In the genomic region with DNA sequence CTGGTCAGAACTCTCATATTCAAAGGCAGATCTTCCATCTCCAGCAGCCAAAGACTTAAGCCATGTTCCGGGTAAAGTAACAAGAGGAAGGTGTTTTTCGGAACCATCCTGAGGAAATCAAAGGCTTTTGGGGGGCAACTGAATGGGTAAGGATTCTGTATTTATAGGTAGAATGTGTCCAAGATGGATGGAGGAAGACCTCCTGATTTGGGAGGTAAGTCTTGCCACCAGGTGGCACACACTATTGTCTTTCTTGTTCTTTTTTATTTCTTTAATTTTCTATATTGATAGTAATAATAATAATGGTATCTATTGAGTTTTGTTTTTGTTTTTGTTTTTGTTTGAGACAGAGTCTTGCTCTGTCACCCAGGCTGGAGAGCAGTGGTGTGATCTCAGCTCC, we compare ENCODE assay signal across 20 cellular contexts. TPM values are rescaled to one million over a fixed set of nuclear protein-coding genes. Genes with fewer than 3 reads are reported as not detected.
DNase-seq lines count a peak whose midpoint lies in the region; ATAC-seq and TF ChIP-seq lines count a peak whose summit lies in the region.
"Had no signal": no experiment of that assay in that cellular context is flagged by ENCODE, and none has a peak within 500 bp of the region (broad histone marks: within the 10 kb centered on the region; RNA-seq: fewer than 3 reads in every experiment).

No MANE protein-coding gene starts in this region.

- H3K23ac ChIP-seq in H9 (ENCODE audit: insufficient read length, low read depth, low read length) = no peak overlapping the region

- no peaks in the 10 kb centered on the region for H3K9me3 Mint-ChIP-seq in H9
- H3K9me3 Mint-ChIP-seq: CD8-positive, alpha-beta T cell; T-helper 1 cell treated with Interleukin-12 subunit alpha and Interleukin-12 subunit beta and Interleukin-4 antibody, amounts not matched to agents 30 μg/mL and 1 μg/mL, for 36 hours had no signal

- H4K91ac ChIP-seq in H9 (ENCODE audit: insufficient read length, low read depth, low read length) = no peak overlapping the region

- H3F3A ChIP-seq in smooth muscle cell (ENCODE audit: low read depth) = peaks cover 3% of the 10 kb centered on the region

- no peak overlapping the region for H4K5ac ChIP-seq in H9 (ENCODE audit: insufficient read length, low read depth, low read length)

- intact Hi-C loops in OCI-LY7 (cut with micrococcal nuclease; ENCODE audit: unreplicated experiment) = no loop called here

- H3K9ac ChIP-seq in H9 (ENCODE audit: extremely low read depth, insufficient read length, low read length) (no peak overlapping the region), smooth muscle cell (ENCODE audit: low read depth) (no peak overlapping the region)
- H3K9ac ChIP-seq: BLaER1 had no signal

- H2BK120ac ChIP-seq in H9 (ENCODE audit: low read depth, low read length, poor library complexity, severe bottlenecking) = no peak overlapping the region

- H3K14ac ChIP-seq in H9 (ENCODE audit: insufficient read depth, low read length) = no peak overlapping the region

- H3K36me3 ChIP-seq in OCI-LY7 (ENCODE audit: insufficient read depth, low read length) (no peaks in the 10 kb centered on the region), smooth muscle cell (ENCODE audit: low read depth) (no peaks in the 10 kb centered on the region)
- no peaks in the 10 kb centered on the region for H3K36me3 ChIP-seq in effector memory CD4-positive, alpha-beta T cell (ENCODE audit: control insufficient read depth, insufficient read depth, low read length)
- H3K36me3 ChIP-seq: BLaER1 had no signal

- no peaks in the 10 kb centered on the region for H3K9me3 ChIP-seq in H9 (ENCODE audit: control insufficient read depth, low read depth, low read length)
- H3K9me3 ChIP-seq in OCI-LY7 (ENCODE audit: low read length) = no peaks in the 10 kb centered on the region
- H3K9me3 ChIP-seq in effector memory CD4-positive, alpha-beta T cell (ENCODE audit: control insufficient read depth, low read length) = no peaks in the 10 kb centered on the region
- H3K9me3 ChIP-seq in smooth muscle cell (replicated peaks; ENCODE audit: low read depth) = no peaks in the 10 kb centered on the region
- H3K9me3 ChIP-seq: BLaER1 had no signal

- CTCF ChIA-PET in OCI-LY7 (lab: Charles Lee; ENCODE audit: unreplicated experiment) = no interaction called here

- no peak overlapping the region for H4K8ac ChIP-seq in H9 (replicated peaks; ENCODE audit: insufficient read length, low read depth, low read length)

- H3K4me3 Mint-ChIP-seq in H9 = no peak overlapping the region
- H3K4me3 Mint-ChIP-seq: CD8-positive, alpha-beta T cell; T-helper 1 cell treated with Interleukin-12 subunit alpha and Interleukin-12 subunit beta and Interleukin-4 antibody, amounts not matched to agents 30 μg/mL and 1 μg/mL, for 36 hours had no signal

- H2AFZ ChIP-seq in H9 (ENCODE audit: low read length) (no peak overlapping the region), OCI-LY7 (ENCODE audit: low read length) (peak overlapping the region; percentile 63; the same call in 1 of the 2 replicates), smooth muscle cell (ENCODE audit: low read depth) (no peak overlapping the region)

- no peaks in the 10 kb centered on the region for H3K4me1 ChIP-seq in H9 (ENCODE audit: insufficient read depth, low read length)
- peaks cover 7% of the 10 kb centered on the region for H3K4me1 ChIP-seq in OCI-LY7 (ENCODE audit: insufficient read depth, low read length, poor library complexity, severe bottlenecking)
- H3K4me1 ChIP-seq in effector memory CD4-positive, alpha-beta T cell (ENCODE audit: control insufficient read depth, insufficient read depth, low read length, poor library complexity, severe bottlenecking) = no peaks in the 10 kb centered on the region
- no peaks in the 10 kb centered on the region for H3K4me1 ChIP-seq in smooth muscle cell (ENCODE audit: low read depth)

- no peak overlapping the region for H3K18ac ChIP-seq in H9 (ENCODE audit: insufficient read length, low read depth, low read length)

- BruUV-seq in OCI-LY7 (replicated peaks; lab: Mats Ljungman, UMichigan) = no TSS peak

- H3K23me2 ChIP-seq in H9 (ENCODE audit: insufficient read length, low read depth, low read length, poor library complexity, severe bottlenecking) = no peaks in the 10 kb centered on the region

- H3K4me2 ChIP-seq in H9 (ENCODE audit: insufficient read depth, insufficient read length, low read length) = no peak overlapping the region
- no peak overlapping the region for H3K4me2 ChIP-seq in OCI-LY7 (ENCODE audit: low read length)
- no peak overlapping the region for H3K4me2 ChIP-seq in smooth muscle cell
- H3K4me2 ChIP-seq: BLaER1 had no signal

- H3T11ph ChIP-seq in H9 (ENCODE audit: low read length) = no peak overlapping the region

- H3K27me3 ChIP-seq in H9 (ENCODE audit: insufficient read depth, low read length) (no peaks in the 10 kb centered on the region; the same call in 1 of the 2 replicates), smooth muscle cell (ENCODE audit: low read depth) (no peaks in the 10 kb centered on the region)
- H3K27me3 ChIP-seq in effector memory CD4-positive, alpha-beta T cell (replicated peaks; ENCODE audit: control insufficient read depth, insufficient read depth, low read length, poor library complexity, severe bottlenecking) = no peaks in the 10 kb centered on the region
- H3K27me3 ChIP-seq: BLaER1 had no signal

- H3K56ac ChIP-seq in H9 (ENCODE audit: insufficient read length, low read depth, low read length) = no peak overlapping the region

- H3K27me3 Mint-ChIP-seq in H9 (ENCODE audit: low read depth) = peaks cover 2% of the 10 kb centered on the region; the same call in 1 of the 2 replicates

- H3K27ac Mint-ChIP-seq in H9 = no peak overlapping the region
- H3K27ac Mint-ChIP-seq: CD8-positive, alpha-beta T cell; T-helper 1 cell treated with Interleukin-12 subunit alpha and Interleukin-12 subunit beta and Interleukin-4 antibody, amounts not matched to agents 30 μg/mL and 1 μg/mL, for 36 hours had no signal

- H2BK20ac ChIP-seq in H9 (ENCODE audit: low read depth, low read length, poor library complexity, severe bottlenecking) = no peak overlapping the region

- POLR2A ChIA-PET in OCI-LY7 (lab: Charles Lee) = no interaction called here

- H3K79me2 ChIP-seq in H9 (ENCODE audit: insufficient read depth, low read length) = no peaks in the 10 kb centered on the region
- H3K79me2 ChIP-seq in OCI-LY7 (ENCODE audit: insufficient read depth, low read depth, low read length) = no peaks in the 10 kb centered on the region
- no peaks in the 10 kb centered on the region for H3K79me2 ChIP-seq in smooth muscle cell (ENCODE audit: low read depth)

- H4K20me1 ChIP-seq in H9 (ENCODE audit: control insufficient read depth, insufficient read depth, insufficient read length) (no peaks in the 10 kb centered on the region), OCI-LY7 (ENCODE audit: insufficient read depth, low read length) (no peaks in the 10 kb centered on the region), smooth muscle cell (ENCODE audit: low read depth) (no peaks in the 10 kb centered on the region)
- H4K20me1 ChIP-seq: BLaER1 had no signal

- TF ChIP-seq CTCF in 22Rv1 (IDR thresholded peaks at IDR 0.05) (0 out of 2 replicates have a peak, but pooled peaks have one; percentile 22), H9 (conservative IDR thresholded peaks at IDR 0.05) (peak; percentile 30; the same call in 2 of the 3 replicates), OCI-LY7 (conservative IDR thresholded peaks at IDR 0.05; ENCODE audit: low read length) (peak; percentile 51), choroid plexus epithelial cell (conservative IDR thresholded peaks at IDR 0.05; ENCODE audit: low read depth, low read length) (peak; percentile 26), smooth muscle cell (IDR thresholded peaks at IDR 0.05; ENCODE audit: borderline replicate concordance, insufficient read depth, poor library complexity, severe bottlenecking) (no peak)

- no peaks in the 10 kb centered on the region for H3K79me1 ChIP-seq in H9 (ENCODE audit: insufficient read depth, low read depth, low read length, poor library complexity, severe bottlenecking)

- peaks cover 4 to 7% of the 10 kb centered on the region in 2 experiments; a peak in 3 of 4 replicates for H3K4me1 Mint-ChIP-seq in H9

- no peak for ATAC-seq in HG03460 (IDR thresholded peaks at IDR 0.05; ENCODE audit: unreplicated experiment)
- ATAC-seq: CD8-positive, alpha-beta T cell; SK-N-SH treated with all-trans-retinoic acid at 6 μM for 48 hours had no signal

- no peaks in the 10 kb centered on the region for H3K9me2 ChIP-seq in OCI-LY7 (ENCODE audit: insufficient read depth, low read length)

- no peak overlapping the region for H3K4ac ChIP-seq in H9 (ENCODE audit: low read depth, low read length)

- H3K27ac ChIP-seq in 22Rv1 = no peak overlapping the region
- no peak overlapping the region for H3K27ac ChIP-seq in H9 (ENCODE audit: insufficient read length, low read depth, low read length)
- no peak overlapping the region for H3K27ac ChIP-seq in OCI-LY7 (ENCODE audit: low read depth, low read length, poor library complexity, severe bottlenecking)
- no peak overlapping the region for H3K27ac ChIP-seq in effector memory CD4-positive, alpha-beta T cell (ENCODE audit: insufficient read depth, low read length, poor library complexity, severe bottlenecking)
- H3K27ac ChIP-seq in smooth muscle cell (ENCODE audit: low read depth) = no peak overlapping the region
- H3K27ac ChIP-seq: BLaER1 had no signal

- no peak overlapping the region for H2BK15ac ChIP-seq in H9 (ENCODE audit: low read depth, low read length)

- no peak overlapping the region for H2BK12ac ChIP-seq in H9 (ENCODE audit: insufficient read length, low read depth, low read length)

- H2BK5ac ChIP-seq in H9 (ENCODE audit: insufficient read length, low read length) = no peak overlapping the region

- WGBS in H9 (ENCODE audit: extremely low coverage, insufficient read length, low lambda C conversion rate) = no CpG with 5 or more reads among the region's 2 CpGs
- 97% methylated on average over 2 of the region's 2 CpGs for WGBS in smooth muscle cell (ENCODE audit: low lambda C conversion rate)

- no peak overlapping the region for H2AK5ac ChIP-seq in H9 (ENCODE audit: insufficient read length, low read length)

- no peaks in the 10 kb centered on the region for H3K36me3 Mint-ChIP-seq in H9 (ENCODE audit: insufficient read depth in 1 of 3, low read depth in 3 of 3)
- H3K36me3 Mint-ChIP-seq: CD8-positive, alpha-beta T cell had no signal

- DNase-seq in H9 (no peak), OCI-LY7 (ENCODE audit: low spot score) (no peak), choroid plexus epithelial cell (ENCODE audit: low read depth) (no peak), GF-D8 (lab: John Stamatoyannopoulos, UW) (no peak), smooth muscle cell (lab: John Stamatoyannopoulos, UW; ENCODE audit: unreplicated experiment) (no peak)
- DNase-seq in effector memory CD4-positive, alpha-beta T cell = no peak
- DNase-seq: 8988T; CD8-positive, alpha-beta T cell; DMS79; HCEC 1CT; MV-4-11; NCI-H1436; NCI-H2029 treated with DMSO at 0.1 percent for 48 hours; NCI-H748 treated with DMSO at 0.1 percent for 48 hours; SHP77 treated with DMSO at 0.1 percent for 48 hours had no signal

- H3K4me3 ChIP-seq in OCI-LY7 (ENCODE audit: low read depth, low read length, poor library complexity, severe bottlenecking) (no peak overlapping the region), choroid plexus epithelial cell (ENCODE audit: low read depth, low read length) (no peak overlapping the region), smooth muscle cell (no peak overlapping the region)
- no peak overlapping the region for H3K4me3 ChIP-seq in effector memory CD4-positive, alpha-beta T cell (ENCODE audit: insufficient read depth, low read depth, low read length, poor library complexity, severe bottlenecking)
- H3K4me3 ChIP-seq: BLaER1 had no signal

RNA-seq across cellular contexts. Expression of a gene that starts 53.0 kb away (rescaled TPM):
- total RNA-seq in H9 (2021) = 16.1 and 18.7 TPM in 2 replicates
- 16.6 and 17.1 TPM in 2 replicates for total RNA-seq in OCI-LY7 (2014; rRNA removed; shearing (Covaris generic))
- 23.8 and 26.7 TPM in 2 replicates for total RNA-seq in OCI-LY7 (2022)
- total RNA-seq in smooth muscle cell = 22.6 and 29.7 TPM in 2 replicates
- polyA plus RNA-seq in smooth muscle cell = 7.4 and 8.1 TPM in 2 replicates

RNA-seq across cellular contexts. Expression of a gene that starts 59.1 kb away (rescaled TPM):
- total RNA-seq in H9 (2021) (18.0 and 19.7 TPM in 2 replicates), OCI-LY7 (2022) (12.2 and 12.9 TPM in 2 replicates), smooth muscle cell (3.5 and 3.7 TPM in 2 replicates)
- total RNA-seq in OCI-LY7 (2014; rRNA removed; shearing (Covaris generic)) = 4.6 and 5.7 TPM in 2 replicates
- 4.5 and 5.3 TPM in 2 replicates for polyA plus RNA-seq in smooth muscle cell
